Comparison of ENCODE assay signal across 21 cellular contexts in genomic region chr3:181948286-181948685, GRCh38.
DNase-seq lines count a peak whose midpoint lies in the region; ATAC-seq and TF ChIP-seq lines count a peak whose summit lies in the region.
"Had no signal": no experiment of that assay in that cellular context is flagged by ENCODE, and none has a peak within 500 bp of the region (broad histone marks: within the 10 kb centered on the region; RNA-seq: fewer than 3 reads in every experiment).

No MANE protein-coding gene starts in this region.

- POLR2A ChIA-PET in PC-9 (lab: Charles Lee; ENCODE audit: unreplicated experiment), result no interaction called here

- H3K4me3 Mint-ChIP-seq in Calu3 (ENCODE audit: low read depth, unreplicated experiment), result no peak overlapping the region
- H3K4me3 Mint-ChIP-seq: activated CD4-positive, alpha-beta T cell treated with anti-CD3 and anti-CD28 coated beads, Interleukin-2, amount 10 ng/mL, durations not matched to agents 7 days and 5 days; activated T-cell treated with anti-CD3 and anti-CD28 coated beads, Interleukin-2, amount 50 U/mL, for 72 hours; CD14-positive monocyte; nephron; stimulated activated effector memory CD8-positive, alpha-beta T cell treated with anti-CD3 and anti-CD28 coated beads, Interleukin-12 subunit alpha, Interleukin-12 subunit beta, amount 100 ng/mL, for 72 hours; T-helper 2 cell treated with Interferon-gamma antibody and Interleukin-4, amounts not matched to agents 5 μg/mL and 100 μg/mL, for 36 hours had no signal

- H3K4me3 ChIP-seq in PC-9 (no peak overlapping the region), body of pancreas (no peak overlapping the region), heart left ventricle (no peak overlapping the region)
- H3K4me3 ChIP-seq: adrenal gland, HAP-1, lung, sigmoid colon had no signal

- no peaks in the 10 kb centered on the region for H3K27me3 ChIP-seq in PC-9 (ENCODE audit: insufficient read depth, low read depth)
- no peaks in the 10 kb centered on the region for H3K27me3 ChIP-seq in body of pancreas
- H3K27me3 ChIP-seq in heart left ventricle, result peaks cover 0 to under 1% (median 0%) of the 10 kb centered on the region in 9 donors
- H3K27me3 ChIP-seq: adrenal gland, sigmoid colon had no signal

- H3K27ac Mint-ChIP-seq in Calu3 (ENCODE audit: unreplicated experiment), result no peak overlapping the region
- H3K27ac Mint-ChIP-seq: activated CD4-positive, alpha-beta T cell treated with anti-CD3 and anti-CD28 coated beads, Interleukin-2, amount 10 ng/mL, durations not matched to agents 7 days and 5 days; activated T-cell treated with anti-CD3 and anti-CD28 coated beads, Interleukin-2, amount 50 U/mL, for 72 hours; CD14-positive monocyte; nephron; stimulated activated effector memory CD8-positive, alpha-beta T cell treated with anti-CD3 and anti-CD28 coated beads, Interleukin-12 subunit alpha, Interleukin-12 subunit beta, amount 100 ng/mL, for 72 hours; T-helper 2 cell treated with Interferon-gamma antibody and Interleukin-4, amounts not matched to agents 5 μg/mL and 100 μg/mL, for 36 hours had no signal

- H3K9me3 ChIP-seq in PC-9 (ENCODE audit: insufficient read depth, low read depth) (no peaks in the 10 kb centered on the region), body of pancreas (no peaks in the 10 kb centered on the region), heart left ventricle (no peaks in the 10 kb centered on the region)
- H3K9me3 ChIP-seq: adrenal gland, HAP-1, sigmoid colon had no signal

- no peaks in the 10 kb centered on the region for H3K79me2 ChIP-seq in PC-9 (ENCODE audit: low read depth)

- TF ChIP-seq POLR2A in body of pancreas (IDR thresholded peaks at IDR 0.05) (no peak), heart left ventricle (IDR thresholded peaks at IDR 0.05) (no peak)

- no peaks in the 10 kb centered on the region for H3K4me1 Mint-ChIP-seq in Calu3 (ENCODE audit: low read depth, unreplicated experiment)
- H3K4me1 Mint-ChIP-seq: activated CD4-positive, alpha-beta T cell treated with anti-CD3 and anti-CD28 coated beads, Interleukin-2, amount 10 ng/mL, durations not matched to agents 7 days and 5 days; CD14-positive monocyte; nephron; stimulated activated effector memory CD8-positive, alpha-beta T cell treated with anti-CD3 and anti-CD28 coated beads, Interleukin-12 subunit alpha, Interleukin-12 subunit beta, amount 100 ng/mL, for 72 hours had no signal

- H2AFZ ChIP-seq in PC-9, result no peak overlapping the region

- TF ChIP-seq CTCF in Calu3 (IDR thresholded peaks at IDR 0.05; ENCODE audit: unreplicated experiment) (peak; percentile 49), PC-9 (conservative IDR thresholded peaks at IDR 0.05) (peak; percentile 59; the same call in 1 of the 2 replicates), body of pancreas (IDR thresholded peaks at IDR 0.05) (no peak), heart left ventricle (IDR thresholded peaks at IDR 0.05) (no peak)

- DNase-seq in Calu3 (peak; percentile 53), H4 (ENCODE audit: low spot score) (peak; percentile 18), PC-9 (peak in 1 of 2 experiments; percentile 11), iPS-NIHi7 (ENCODE audit: extremely low spot score) (peak; percentile 49), body of pancreas (no peak), heart left ventricle (no peak)
- DNase-seq: activated CD4-positive, alpha-beta T cell treated with anti-CD3 and anti-CD28 coated beads, Interleukin-2, amount 10 ng/mL, durations not matched to agents 7 days and 5 days; activated T-cell treated with anti-CD3 and anti-CD28 coated beads, Interleukin-2, amount 50 U/mL, for 72 hours; adrenal gland; cortex of kidney; RPMI8226; sigmoid colon; stimulated activated CD4-positive, alpha-beta T cell treated with anti-CD3 and anti-CD28 coated beads, Interleukin-4, amount 100 ng/mL, for 4 hours had no signal

- H3K27ac ChIP-seq in PC-9 (no peak overlapping the region), body of pancreas (no peak overlapping the region), heart left ventricle (no peak overlapping the region)
- H3K27ac ChIP-seq: adrenal gland, sigmoid colon had no signal

- intact Hi-C loops in Calu3 (cut with micrococcal nuclease; ENCODE audit: unreplicated experiment), result loop anchor here (1.0 to 10.0 kb wide), 4 partner anchors 239 to 737 kb away; no protein-coding TSS in a partner anchor
- intact Hi-C loops in PC-9 (cut with micrococcal nuclease; ENCODE audit: unreplicated experiment), result loop anchor here (5.0 kb wide), 2 partner anchors 241 to 309 kb away; no protein-coding TSS in a partner anchor
- intact Hi-C loops in body of pancreas (cut with DNase I), result no loop called here
- intact Hi-C loops in heart left ventricle (cut with DNase I), result no loop called here

- no peaks in the 10 kb centered on the region for H3K27me3 Mint-ChIP-seq in Calu3 (ENCODE audit: unreplicated experiment)
- H3K27me3 Mint-ChIP-seq: activated CD4-positive, alpha-beta T cell treated with anti-CD3 and anti-CD28 coated beads, Interleukin-2, amount 10 ng/mL, durations not matched to agents 7 days and 5 days had no signal

- no peaks in the 10 kb centered on the region for H3K9me3 Mint-ChIP-seq in Calu3 (ENCODE audit: low read depth, unreplicated experiment)
- H3K9me3 Mint-ChIP-seq: activated T-cell treated with anti-CD3 and anti-CD28 coated beads, Interleukin-2, amount 50 U/mL, for 72 hours; nephron; T-helper 2 cell treated with Interferon-gamma antibody and Interleukin-4, amounts not matched to agents 5 μg/mL and 100 μg/mL, for 36 hours had no signal

- CTCF ChIA-PET in Calu3 (lab: Charles Lee) (interaction anchor here (0.6 to 1.2 kb wide), 3 partner anchors 196 to 265 kb away, joined by 3 to 4 read pairs (median 3); no protein-coding TSS in a partner anchor), PC-9 (lab: Charles Lee) (interaction anchor here (0.6 kb wide), 1 partner anchor 25 kb away, joined by 8 read pairs; no protein-coding TSS in a partner anchor)

- H3K4me1 ChIP-seq in PC-9 (replicated peaks; ENCODE audit: insufficient read depth) (no peaks in the 10 kb centered on the region), body of pancreas (no peaks in the 10 kb centered on the region), heart left ventricle (no peaks in the 10 kb centered on the region)
- H3K4me1 ChIP-seq: adrenal gland, sigmoid colon had no signal

- ATAC-seq in body of pancreas (no peak), HG02870 (IDR thresholded peaks at IDR 0.05; ENCODE audit: unreplicated experiment) (no peak), heart left ventricle (no peak), HG03095 (IDR thresholded peaks at IDR 0.05; ENCODE audit: unreplicated experiment) (no peak)
- ATAC-seq: activated T-cell treated with anti-CD3 and anti-CD28 coated beads, Interleukin-2, amount 50 U/mL, for 72 hours; stimulated activated effector memory CD8-positive, alpha-beta T cell treated with anti-CD3 and anti-CD28 coated beads, Interleukin-12 subunit alpha, Interleukin-12 subunit beta, amount 100 ng/mL, for 72 hours had no signal

- no peaks in the 10 kb centered on the region for H4K20me1 ChIP-seq in PC-9 (ENCODE audit: insufficient read depth)

- no peaks in the 10 kb centered on the region for H3K36me3 ChIP-seq in PC-9 (ENCODE audit: low read depth)
- H3K36me3 ChIP-seq in body of pancreas (replicated peaks in 1 of 2; ENCODE audit: insufficient read depth in 1 of 2, low read depth in 2 of 2), result no peaks in the 10 kb centered on the region
- no peaks in the 10 kb centered on the region for H3K36me3 ChIP-seq in heart left ventricle
- H3K36me3 ChIP-seq: adrenal gland, HAP-1, sigmoid colon had no signal

- no TSS peak for BruUV-seq in Calu3 (replicated peaks; lab: Mats Ljungman, UMichigan)
- no TSS peak for BruUV-seq in PC-9 (replicated peaks; lab: Mats Ljungman, UMichigan)

- no peaks in the 10 kb centered on the region; the same call in 1 of the 2 replicates for H3K9me2 ChIP-seq in PC-9 (ENCODE audit: insufficient read depth)

- H3K36me3 Mint-ChIP-seq in Calu3 (ENCODE audit: insufficient read depth, unreplicated experiment), result no peaks in the 10 kb centered on the region
- H3K36me3 Mint-ChIP-seq: CD14-positive monocyte; stimulated activated effector memory CD8-positive, alpha-beta T cell treated with anti-CD3 and anti-CD28 coated beads, Interleukin-12 subunit alpha, Interleukin-12 subunit beta, amount 100 ng/mL, for 72 hours had no signal

- 82 to 83% methylated on average over 2 of the region's 2 CpGs for WGBS in body of pancreas, 2 donors
- WGBS in heart left ventricle, 4 donors, result 51 to 70% (median 62%) methylated on average over 2 of the region's 2 CpGs

- H3K4me2 ChIP-seq in PC-9, result no peak overlapping the region

- no peaks in the 10 kb centered on the region for H3F3A ChIP-seq in PC-9 (ENCODE audit: insufficient read depth, low read depth)

Comparison
In these comparisons a context has a peak if more than half of its experiments do, and no peak if none do; other contexts are left out.
1. DNase-seq: peak in Calu3 (single experiment), H4 (single experiment) and iPS-NIHi7 (single experiment); none in body of pancreas (0 of 4) and heart left ventricle (0 of 5).
2. CTCF ChIP-seq: peak in Calu3 (single experiment) and PC-9 (single experiment); none in body of pancreas (0 of 7) and heart left ventricle (0 of 12).
3. intact Hi-C loops: an anchor here in Calu3 (1.0 to 10.0 kb wide) and PC-9 (5.0 kb wide); none called in body of pancreas and heart left ventricle.